ENCODE assay signal across 8 cellular contexts in the genomic region with DNA sequence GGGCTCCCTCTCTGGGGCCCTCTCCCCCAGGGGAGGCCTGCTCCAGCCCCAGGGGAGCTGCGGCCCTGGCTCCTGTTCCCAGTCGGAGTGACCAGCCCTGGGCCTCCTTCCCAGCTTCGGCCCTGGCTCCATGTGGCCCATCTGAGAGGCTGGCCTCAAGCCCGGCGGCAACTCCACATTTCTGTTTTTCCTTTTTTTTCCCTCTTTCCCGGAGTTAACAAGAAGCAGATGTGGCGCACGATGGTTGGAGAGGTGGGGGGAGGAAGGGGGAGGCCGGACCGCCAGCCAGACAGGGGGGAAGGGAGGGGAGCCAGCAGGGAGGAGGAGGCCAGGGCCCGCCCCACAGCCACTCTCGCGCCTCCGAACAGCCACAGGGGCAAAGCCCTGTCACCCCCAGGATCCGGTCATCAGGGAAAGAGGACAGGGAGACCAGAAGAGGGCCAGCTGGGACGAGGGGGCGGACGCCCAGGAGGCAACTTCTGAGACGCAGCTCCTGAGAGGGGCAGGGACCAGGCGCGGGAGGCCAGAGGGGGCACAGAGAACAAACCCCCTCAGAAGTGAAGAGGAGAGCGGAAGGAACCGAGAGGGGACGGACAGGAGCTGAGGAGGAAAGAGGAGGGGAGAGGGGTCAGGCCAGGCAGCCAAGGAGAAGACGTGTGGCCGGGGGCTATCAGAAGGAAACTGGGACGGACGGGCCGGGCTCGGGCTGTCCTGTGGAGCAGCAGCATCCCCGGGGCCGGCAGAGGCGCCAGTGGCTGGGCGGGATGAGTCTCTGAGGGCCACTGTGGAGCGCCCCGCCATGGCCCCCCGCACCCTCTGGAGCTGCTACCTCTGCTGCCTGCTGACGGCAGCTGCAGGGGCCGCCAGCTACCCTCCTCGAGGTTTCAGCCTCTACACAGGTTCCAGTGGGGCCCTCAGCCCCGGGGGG. TPM values are rescaled to one million over a fixed set of nuclear protein-coding genes. Genes with fewer than 3 reads are reported as not detected.
DNase-seq lines count a peak whose midpoint lies in the region; ATAC-seq and TF ChIP-seq lines count a peak whose summit lies in the region.

A gene (plus strand): TSS at position 349 of the 928 bp plus-strand sequence. CDS start 451 bp downstream, at position 800.

- no peaks in the 10 kb centered on the region for H3K36me3 ChIP-seq in ACC112 (ENCODE audit: insufficient read depth, low read length)

- H3K4me3 Mint-ChIP-seq in nephron = peak within 1 kb of the TSS; percentile 85 to 95 (median 93)

- peak within 1 kb of the TSS; percentile 39 for H2AFZ ChIP-seq in ACC112 (ENCODE audit: low read length, unreplicated experiment)

- no peaks in the 10 kb centered on the region for H3K9me3 Mint-ChIP-seq in nephron

- ATAC-seq in HG02840 (IDR thresholded peaks at IDR 0.05; ENCODE audit: low FRiP score, unreplicated experiment) = no peak

- TF ChIP-seq CTCF in nephron (IDR thresholded peaks at IDR 0.05; ENCODE audit: unreplicated experiment in 3 of 3) (no peak), GM10266 (IDR thresholded peaks at IDR 0.05; ENCODE audit: control insufficient read depth, insufficient read depth, low read depth, missing control alignments) (no peak)

- peak within 1 kb of the TSS; percentile 62 for H3K27ac ChIP-seq in ACC112 (ENCODE audit: low read depth, low read length)

- no peaks in the 10 kb centered on the region for H3K27me3 ChIP-seq in ACC112 (ENCODE audit: insufficient read depth, low read length)

- H3K4me3 ChIP-seq in ACC112 (ENCODE audit: low read depth, low read length) = peak within 1 kb of the TSS; percentile 93

- H3K4me1 Mint-ChIP-seq in nephron = peaks cover 70% of the 10 kb centered on the region

- peaks cover 40% of the 10 kb centered on the region for H3K4me1 ChIP-seq in ACC112 (ENCODE audit: control insufficient read depth, insufficient read depth, low read length, unreplicated experiment)

- H3K79me2 ChIP-seq in ACC112 (ENCODE audit: control insufficient read depth, insufficient read depth, low read length, unreplicated experiment) = peaks cover 25% of the 10 kb centered on the region

- peak within 1 kb of the TSS; percentile 91 to 99 (median 98) for H3K27ac Mint-ChIP-seq in nephron

- DNase-seq in fibroblast of gingiva (ENCODE audit: low read depth) (peak; percentile 97), GM10266 (ENCODE audit: extremely low spot score) (no peak), NCI-H2107 treated with DMSO at 0.1 percent for 48 hours (lab: John Stamatoyannopoulos, UW; ENCODE audit: unreplicated experiment) (no peak)
- DNase-seq in activated T-cell treated with anti-CD3 and anti-CD28 coated beads, Interleukin-2, amount 50 U/mL, for 48 hours = no peak

- peaks cover 3% of the 10 kb centered on the region for H3K27me3 Mint-ChIP-seq in nephron (ENCODE audit: low read depth)

- peaks cover 7% of the 10 kb centered on the region for H3K36me3 Mint-ChIP-seq in nephron (ENCODE audit: low read depth)

TF ChIP-seq in PFSK-1, 5 proteins besides CTCF, POLR2A, EP300 and RAD21:
- TF ChIP-seq SIN3A (IDR thresholded peaks at IDR 0.05; ENCODE audit: borderline replicate concordance, insufficient read depth, low read length) (no peak), FOXP2 (optimal IDR thresholded peaks at IDR 0.05; ENCODE audit: borderline replicate concordance, extremely low read depth, extremely low read length, insufficient read depth) (no peak), POLR2AphosphoS5 (IDR thresholded peaks at IDR 0.05; ENCODE audit: low read depth, low read length) (peak; percentile 85), TAF1 (IDR thresholded peaks at IDR 0.05; ENCODE audit: borderline replicate concordance, insufficient read depth, low read length) (peak; percentile 70; the same call in 1 of the 2 replicates)
- TF ChIP-seq, protein P1, sequence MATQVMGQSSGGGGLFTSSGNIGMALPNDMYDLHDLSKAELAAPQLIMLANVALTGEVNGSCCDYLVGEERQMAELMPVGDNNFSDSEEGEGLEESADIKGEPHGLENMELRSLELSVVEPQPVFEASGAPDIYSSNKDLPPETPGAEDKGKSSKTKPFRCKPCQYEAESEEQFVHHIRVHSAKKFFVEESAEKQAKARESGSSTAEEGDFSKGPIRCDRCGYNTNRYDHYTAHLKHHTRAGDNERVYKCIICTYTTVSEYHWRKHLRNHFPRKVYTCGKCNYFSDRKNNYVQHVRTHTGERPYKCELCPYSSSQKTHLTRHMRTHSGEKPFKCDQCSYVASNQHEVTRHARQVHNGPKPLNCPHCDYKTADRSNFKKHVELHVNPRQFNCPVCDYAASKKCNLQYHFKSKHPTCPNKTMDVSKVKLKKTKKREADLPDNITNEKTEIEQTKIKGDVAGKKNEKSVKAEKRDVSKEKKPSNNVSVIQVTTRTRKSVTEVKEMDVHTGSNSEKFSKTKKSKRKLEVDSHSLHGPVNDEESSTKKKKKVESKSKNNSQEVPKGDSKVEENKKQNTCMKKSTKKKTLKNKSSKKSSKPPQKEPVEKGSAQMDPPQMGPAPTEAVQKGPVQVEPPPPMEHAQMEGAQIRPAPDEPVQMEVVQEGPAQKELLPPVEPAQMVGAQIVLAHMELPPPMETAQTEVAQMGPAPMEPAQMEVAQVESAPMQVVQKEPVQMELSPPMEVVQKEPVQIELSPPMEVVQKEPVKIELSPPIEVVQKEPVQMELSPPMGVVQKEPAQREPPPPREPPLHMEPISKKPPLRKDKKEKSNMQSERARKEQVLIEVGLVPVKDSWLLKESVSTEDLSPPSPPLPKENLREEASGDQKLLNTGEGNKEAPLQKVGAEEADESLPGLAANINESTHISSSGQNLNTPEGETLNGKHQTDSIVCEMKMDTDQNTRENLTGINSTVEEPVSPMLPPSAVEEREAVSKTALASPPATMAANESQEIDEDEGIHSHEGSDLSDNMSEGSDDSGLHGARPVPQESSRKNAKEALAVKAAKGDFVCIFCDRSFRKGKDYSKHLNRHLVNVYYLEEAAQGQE (IDR thresholded peaks at IDR 0.05; ENCODE audit: insufficient read depth in 1 of 2, low read depth in 2 of 2, low read length in 2 of 2) = 0 out of 4 replicates have a peak, but pooled peaks of 1 of the 2 experiments have one; percentile 27
TF ChIP-seq in PFSK-1: peak in this region for 3.

RNA-seq across cellular contexts. Expression of the gene that starts here (rescaled TPM):
- polyA plus RNA-seq in PFSK-1 (2012; ENCODE audit: insufficient read length, low read depth) = 129 TPM
